ENCODE assay signal across 17 cellular contexts in the genomic region with DNA sequence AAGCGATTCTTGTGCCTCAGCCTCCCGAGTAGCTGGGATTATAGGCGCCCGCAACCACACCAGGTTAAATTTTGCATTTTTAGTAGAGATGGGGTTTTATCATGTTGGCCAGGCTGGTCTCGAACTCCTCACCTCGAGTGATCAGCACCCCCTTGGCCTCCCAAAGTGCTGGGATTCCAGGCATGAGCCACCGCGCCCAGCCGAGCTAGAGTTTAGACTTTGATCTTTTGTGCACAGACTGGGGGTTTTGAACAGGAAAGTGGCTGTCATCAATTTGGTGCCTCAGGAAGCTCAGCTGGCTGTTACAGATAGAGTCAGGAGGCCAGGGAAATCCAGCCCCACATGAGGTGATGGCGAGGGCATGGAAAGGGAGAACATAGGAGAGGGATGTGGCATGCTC. TPM values are rescaled to one million over a fixed set of nuclear protein-coding genes. Genes with fewer than 3 reads are reported as not detected.
A peak's percentile ranks its signal among the peaks of the same experiment; 100 is the strongest.
DNase-seq lines count a peak whose midpoint lies in the region; ATAC-seq, FAIRE-seq and TF ChIP-seq lines count a peak whose summit lies in the region.
"Had no signal": no experiment of that assay in that cellular context is flagged by ENCODE, and none has a peak within 500 bp of the region (broad histone marks: within the 10 kb centered on the region; RNA-seq: fewer than 3 reads in every experiment).

No MANE protein-coding gene starts in this region.

- POLR2A ChIA-PET in H1 (lab: Charles Lee; ENCODE audit: partially characterized antibody) (interaction anchor here (0.7 to 1.2 kb wide), 3 partner anchors 16 to 46 kb away, joined by 3 to 5 read pairs (median 3); a partner anchor contains a TSS), HepG2 (lab: Yijun Ruan, JAX) (interaction anchor here (1.2 to 2.6 kb wide), 3 partner anchors 19 to 119 kb away, joined by 6 to 15 read pairs (median 6); a partner anchor contains a TSS), RWPE1 (lab: Yijun Ruan, JAX; ENCODE audit: low non-redundant PET) (interaction anchor here (0.5 kb wide), 1 partner anchor 8 kb away, joined by 3 read pairs; no protein-coding TSS in a partner anchor), MCF 10A (lab: Yijun Ruan, JAX) (interaction anchor here (0.9 to 1.2 kb wide), 2 partner anchors 19 to 107 kb away, joined by 3 to 5 read pairs; a partner anchor contains a TSS)

- FAIRE-seq in H1 (lab: Jason Lieb, UNC) (no peak), HepG2 (lab: Jason Lieb, UNC) (no peak), small intestine (lab: Jason Lieb, UNC) (no peak)
- FAIRE-seq: A204.1, GM12878, GM18507 had no signal

- no peak overlapping the region for H3K9ac ChIP-seq in H1 (replicated peaks in 1 of 4; ENCODE audit: extremely low read depth in 1 of 4, low read depth in 3 of 4, low read length in 3 of 4)
- H3K9ac ChIP-seq in HepG2 (ENCODE audit: insufficient read depth, low read depth, low read length): no peak overlapping the region
- H3K9ac ChIP-seq: GM23248 had no signal

- no peak overlapping the region for H2BK15ac ChIP-seq in H1 (ENCODE audit: low read length)

- H3K79me2 ChIP-seq in H1 (ENCODE audit: control insufficient read depth in 1 of 2, insufficient read depth in 2 of 2, low read length in 2 of 2) (no peaks in the 10 kb centered on the region), HepG2 (ENCODE audit: insufficient read depth, low read length) (no peaks in the 10 kb centered on the region)

- TF ChIP-seq POLR2A in H1 (IDR thresholded peaks at IDR 0.05; ENCODE audit: control extremely low read depth in 1 of 2, low read depth in 2 of 2, low read length in 2 of 2): no peak
- TF ChIP-seq POLR2A in HepG2 (IDR thresholded peaks at IDR 0.05; ENCODE audit: insufficient read depth in 1 of 2, low read depth in 2 of 2, low read length in 2 of 2): no peak

- WGBS in H1 (ENCODE audit: extremely low coverage in 1 of 2, insufficient coverage in 1 of 2, insufficient read length in 1 of 2, insufficient replicate concordance in 2 of 2, low coverage in 1 of 2, low lambda C conversion rate in 2 of 2, missing lambda C conversion rate in 1 of 2), 2 experiments: 79% methylated on average over 10 of the region's 10 CpGs; no CpG with 5 or more reads in 1 of the 2 experiments
- 46% methylated on average over 9 of the region's 10 CpGs for WGBS in HepG2 (ENCODE audit: low lambda C conversion rate)
- WGBS in small intestine, 3 donors: 49 to 74% (median 57%) methylated on average over 10 of the region's 10 CpGs

- no peaks in the 10 kb centered on the region for H3K4me1 Mint-ChIP-seq in MCF 10A (ENCODE audit: insufficient read depth, unreplicated experiment)

- H3K18ac ChIP-seq in H1 (ENCODE audit: extremely low read depth, low read length): no peak overlapping the region

- H3K4me2 ChIP-seq in H1 (ENCODE audit: insufficient read depth in 1 of 2, low read depth in 2 of 2, low read length in 2 of 2) (no peak overlapping the region), HepG2 (ENCODE audit: low read depth, low read length) (peak overlapping the region; percentile 4; the same call in 1 of the 2 replicates)

- H3K56ac ChIP-seq in H1 (replicated peaks; ENCODE audit: insufficient read length, low read depth, low read length): no peak overlapping the region

- in situ Hi-C loops in HepG2 (cut with HindIII; ENCODE audit: extremely low pct_ligation_motif_present, low pct_unique_long_range_greater_than_20kb): no loop called here

- H3K36me3 Mint-ChIP-seq in MCF 10A (ENCODE audit: insufficient read depth, unreplicated experiment): no peaks in the 10 kb centered on the region

- no peaks in the 10 kb centered on the region for H3K9me3 Mint-ChIP-seq in MCF 10A (ENCODE audit: unreplicated experiment)
- H3K9me3 Mint-ChIP-seq: CD4-positive, alpha-beta T cell had no signal

- ATAC-seq in RWPE2 (ENCODE audit: low read depth): no peak
- peak; percentile 45; the same call in 1 of the 3 replicates for ATAC-seq in HepG2
- ATAC-seq: GM12878 had no signal

- H3K36me3 ChIP-seq in RWPE2 (ENCODE audit: low read depth) (no peaks in the 10 kb centered on the region), H1 (ENCODE audit: control insufficient read depth in 2 of 4, insufficient read depth in 4 of 4, low read length in 3 of 4) (no peaks in the 10 kb centered on the region), HepG2 (replicated peaks in 1 of 2; ENCODE audit: control insufficient read depth in 1 of 2, insufficient read depth in 2 of 2, low read length in 2 of 2) (no peaks in the 10 kb centered on the region; a peak in 1 of 5 replicates), small intestine (ENCODE audit: control insufficient read depth in 2 of 2, insufficient read depth in 2 of 2, low read length in 2 of 2) (no peaks in the 10 kb centered on the region)

- peak; percentile 46 for DNase-seq in RWPE2 (ENCODE audit: low spot score)
- DNase-seq in H1 (ENCODE audit: low read depth in 1 of 2, low spot score in 2 of 2): no peak
- DNase-seq in HepG2 (ENCODE audit: low spot score): peak; percentile 54
- DNase-seq in small intestine: peak; percentile 59
- no peak for DNase-seq in NCI-H345 treated with DMSO at 0.1 percent for 48 hours (lab: John Stamatoyannopoulos, UW; ENCODE audit: unreplicated experiment)
- DNase-seq in NCI-H1417 treated with DMSO at 0.1 percent for 48 hours (lab: John Stamatoyannopoulos, UW): no peak
- no peak for DNase-seq in RWPE1 (ENCODE audit: low spot score)
- DNase-seq in MCF 10A (ENCODE audit: unreplicated experiment): no peak
- DNase-seq: C1 segment of cervical spinal cord; CD4-positive, alpha-beta T cell; DMS79; GM23248; H9 had no signal

- CTCF ChIA-PET in H1 (lab: Charles Lee; ENCODE audit: partially characterized antibody) (interaction anchor here (0.7 to 20.7 kb wide), 15 partner anchors 8 to 242 kb away, joined by 3 to 240 read pairs (median 4); a partner anchor contains a TSS), HepG2 (lab: Yijun Ruan, JAX; ENCODE audit: low intra/inter-chr PET ratio, low total read pairs) (no interaction called here), RWPE1 (lab: Yijun Ruan, JAX) (interaction anchor here (0.6 to 1.8 kb wide), 3 partner anchors 9 to 110 kb away, joined by 3 to 8 read pairs (median 6); no protein-coding TSS in a partner anchor), MCF 10A (lab: Yijun Ruan, JAX) (interaction anchor here (0.6 to 10.6 kb wide), 7 partner anchors 8 to 306 kb away, joined by 3 to 222 read pairs (median 3); no protein-coding TSS in a partner anchor)

- TF ChIP-seq RAD21 in H1 (IDR thresholded peaks at IDR 0.05 in 1 of 2, conservative IDR thresholded peaks at IDR 0.05 in 1 of 2; ENCODE audit: low read depth in 2 of 2, low read length in 2 of 2) (no peak), HepG2 (CRISPR knock-in tag; IDR thresholded peaks at IDR 0.05) (no peak)

- no peak overlapping the region for H2BK5ac ChIP-seq in H1 (ENCODE audit: low read depth, low read length)

- H3K9me3 ChIP-seq in RWPE2 (ENCODE audit: severe bottlenecking) (no peaks in the 10 kb centered on the region), H1 (ENCODE audit: insufficient read depth in 2 of 2, low read depth in 1 of 2, low read length in 1 of 2) (peaks cover 0 to 6% of the 10 kb centered on the region in 2 experiments; a peak in 1 of 4 replicates), HepG2 (ENCODE audit: low read length) (no peaks in the 10 kb centered on the region), small intestine (ENCODE audit: control insufficient read depth, low read depth) (no peaks in the 10 kb centered on the region)

- H3K27me3 Mint-ChIP-seq in MCF 10A (ENCODE audit: insufficient read depth, unreplicated experiment): peaks cover 13% of the 10 kb centered on the region

- H3K27ac Mint-ChIP-seq in MCF 10A (ENCODE audit: low read depth, unreplicated experiment): no peak overlapping the region
- H3K27ac Mint-ChIP-seq: B cell; CD4-positive, alpha-beta T cell had no signal

- H2BK12ac ChIP-seq in H1 (ENCODE audit: low read depth, low read length): no peak overlapping the region

- H4K20me1 ChIP-seq in H1 (replicated peaks in 1 of 2; ENCODE audit: control insufficient read depth in 1 of 2, insufficient read depth in 2 of 2, low read length in 2 of 2) (no peaks in the 10 kb centered on the region), HepG2 (ENCODE audit: insufficient read depth, low read length) (no peaks in the 10 kb centered on the region)

- H3K4me3 ChIP-seq in RWPE2 (ENCODE audit: severe bottlenecking): no peak overlapping the region
- no peak overlapping the region for H3K4me3 ChIP-seq in H1 (ENCODE audit: extremely low read depth in 1 of 4, insufficient read depth in 2 of 4, low read depth in 3 of 4, low read length in 4 of 4)
- H3K4me3 ChIP-seq in HepG2 (replicated peaks in 1 of 3; ENCODE audit: insufficient read depth in 1 of 3, low read depth in 2 of 3, low read length in 3 of 3): no peak overlapping the region
- no peak overlapping the region for H3K4me3 ChIP-seq in small intestine (ENCODE audit: low read depth in 1 of 2, low read length in 2 of 2)
- H3K4me3 ChIP-seq: GM12878, GM23248 had no signal

- no peak overlapping the region for H4K5ac ChIP-seq in H1 (ENCODE audit: insufficient read length, low read depth, low read length)

- no peak overlapping the region for H4K8ac ChIP-seq in H1 (ENCODE audit: extremely low read depth, insufficient read depth, low read length)

- TF ChIP-seq EP300 in H1 (IDR thresholded peaks at IDR 0.05; ENCODE audit: borderline replicate concordance in 1 of 2, low read depth in 2 of 2, low read length in 2 of 2) (no peak), HepG2 (IDR thresholded peaks at IDR 0.05; ENCODE audit: low read depth in 2 of 2, low read length in 2 of 2) (no peak), HepG2 (CRISPR knock-in tag; IDR thresholded peaks at IDR 0.05; ENCODE audit: borderline replicate concordance) (no peak)

- no peak overlapping the region for H3K23ac ChIP-seq in H1 (ENCODE audit: insufficient read length)

- H3K4me3 Mint-ChIP-seq in MCF 10A (ENCODE audit: unreplicated experiment): no peak overlapping the region
- H3K4me3 Mint-ChIP-seq: B cell; CD4-positive, alpha-beta T cell; H9 had no signal

- intact Hi-C loops in HepG2 (cut with micrococcal nuclease; ENCODE audit: unreplicated experiment) (no loop called here), MCF 10A (cut with micrococcal nuclease) (no loop called here)

- H3K14ac ChIP-seq in H1 (ENCODE audit: insufficient read length): no peak overlapping the region

- H2AK5ac ChIP-seq in H1 (ENCODE audit: low read depth, low read length): no peak overlapping the region

- H3K27me3 ChIP-seq in RWPE2 (ENCODE audit: insufficient read depth, poor library complexity, severe bottlenecking) (no peaks in the 10 kb centered on the region), H1 (replicated peaks in 1 of 4; ENCODE audit: control insufficient read depth in 3 of 4, extremely low read depth in 1 of 4, insufficient read depth in 3 of 4, low read length in 3 of 4) (no peaks in the 10 kb centered on the region), HepG2 (ENCODE audit: control insufficient read depth in 1 of 2, insufficient read depth in 2 of 2, low read length in 2 of 2) (0 out of 5 replicates have a peak, but pooled peaks cover 0 to 3% of the 10 kb centered on the region in 2 experiments), small intestine (ENCODE audit: control insufficient read depth in 2 of 2, insufficient read depth in 2 of 2, low read length in 2 of 2) (no peaks in the 10 kb centered on the region)

- H3K4ac ChIP-seq in H1 (replicated peaks; ENCODE audit: insufficient read length, low read depth, low read length): no peak overlapping the region

- H3K23me2 ChIP-seq in H1 (ENCODE audit: low read depth, low read length): no peaks in the 10 kb centered on the region

- H2BK20ac ChIP-seq in H1 (ENCODE audit: low read length): peak overlapping the region; percentile 6; the same call in 1 of the 2 replicates

- H3K4me1 ChIP-seq in RWPE2 (ENCODE audit: insufficient read depth, poor library complexity, severe bottlenecking) (peaks cover 7% of the 10 kb centered on the region), H1 (replicated peaks in 1 of 4; ENCODE audit: control insufficient read depth in 3 of 4, insufficient read depth in 4 of 4, low read length in 3 of 4) (peaks cover 0 to 4% (median under 1%) of the 10 kb centered on the region in 4 experiments; a peak in 2 of 7 replicates), HepG2 (ENCODE audit: insufficient read depth, low read length) (peaks cover 55% of the 10 kb centered on the region), small intestine (ENCODE audit: control insufficient read depth in 2 of 2, insufficient read depth in 1 of 2, low read depth in 1 of 2, low read length in 1 of 2) (peaks cover 2 to 6% of the 10 kb centered on the region in 2 donors)

- no peak for TF ChIP-seq CTCF in RWPE2 (IDR thresholded peaks at IDR 0.05; ENCODE audit: poor library complexity, severe bottlenecking)
- no peak for TF ChIP-seq CTCF in H1 (IDR thresholded peaks at IDR 0.05; ENCODE audit: control extremely low read depth in 1 of 3, insufficient read depth in 1 of 3, low read depth in 1 of 3, low read length in 3 of 3)
- TF ChIP-seq CTCF in HepG2 (CRISPR knock-in tag; IDR thresholded peaks at IDR 0.05): no peak
- no peak for TF ChIP-seq CTCF in RWPE1 (conservative IDR thresholded peaks at IDR 0.05; ENCODE audit: low read depth)
- TF ChIP-seq CTCF in MCF 10A (IDR thresholded peaks at IDR 0.05; ENCODE audit: unreplicated experiment): no peak

- H3K79me1 ChIP-seq in H1 (ENCODE audit: low read depth, low read length): no peaks in the 10 kb centered on the region

- H3K27ac ChIP-seq in RWPE2 (ENCODE audit: poor library complexity, severe bottlenecking) (no peak overlapping the region), H1 (ENCODE audit: low read depth, low read length) (no peak overlapping the region), HepG2 (ENCODE audit: extremely low read length, insufficient read depth, low read length) (no peak overlapping the region), small intestine (ENCODE audit: low read depth in 1 of 2, low read length in 1 of 2) (peak overlapping the region in 1 of 2 donors; percentile 27), RWPE1 (no peak overlapping the region)
- H3K27ac ChIP-seq: GM23248 had no signal

- H4K91ac ChIP-seq in H1 (replicated peaks; ENCODE audit: insufficient read length, low read length): no peak overlapping the region

- no TSS peak for BruUV-seq in HepG2 (replicated peaks; lab: Mats Ljungman, UMichigan)
- BruUV-seq in MCF 10A (replicated peaks; lab: Mats Ljungman, UMichigan): no TSS peak

- H2BK120ac ChIP-seq in H1 (replicated peaks; ENCODE audit: low read depth, low read length): no peak overlapping the region

- H2AFZ ChIP-seq in H1 (ENCODE audit: low read length) (no peak overlapping the region), HepG2 (ENCODE audit: low read length) (no peak overlapping the region)
- H2AFZ ChIP-seq: GM23248 had no signal

RNA-seq across cellular contexts. Expression of a gene that starts 19.3 kb away (rescaled TPM):
- 99.7 and 103 TPM in 2 replicates for total RNA-seq in H1 (2021; fragmentation: NEBNext Ultra II Directional; extraction: Animal tissue kit (Norgen Biotek cat#: 25700))
- polyA plus RNA-seq in H1 (2011; rRNA removed) (15.7 and 21.0 TPM in 2 replicates), HepG2 (2011; rRNA removed) (19.1 and 24.2 TPM in 2 replicates), small intestine (10 to 100 TPM; 12.4 to 16.3 (median 14.2) TPM)
- polyA plus RNA-seq in H1 (2011; cell fraction: cytosol; rRNA removed): 26.8 TPM
- 20.1 TPM for polyA plus RNA-seq in H1 (2011; cell fraction: nucleus; rRNA removed)
- 20.9 to 62.3 TPM (median 38.7 TPM) in 4 replicates for polyA plus RNA-seq in H1 (2012, experiment 1 of 2)
- 2.2 TPM for polyA plus RNA-seq in H1 (2012, experiment 2 of 2)
- 30.1 TPM for polyA plus RNA-seq in H1 (2013, experiment 1 of 2)
- 27.0 TPM for polyA plus RNA-seq in H1 (2013, experiment 2 of 2)
- polyA minus RNA-seq in H1 (2011; rRNA and poly(A)+ RNA removed): 75.4 and 91.3 TPM in 2 replicates
- 48.4 TPM for polyA minus RNA-seq in H1 (2011; cell fraction: cytosol; rRNA and poly(A)+ RNA removed)
- 57.5 TPM for polyA minus RNA-seq in H1 (2011; cell fraction: nucleus; rRNA and poly(A)+ RNA removed)
- total RNA-seq in HepG2 (2016; rRNA removed; fragmentation: Illumina TruSeq; extraction: Trizol) (30.4 and 66.4 TPM in 2 replicates), MCF 10A (2022) (43.4 and 50.1 TPM in 2 replicates)
- 4.8 and 10.3 TPM in 2 replicates for total RNA-seq in HepG2 (2016; cell fraction: cytosol; rRNA removed; fragmentation: Illumina TruSeq; extraction: Trizol; ENCODE audit: low read depth)
- total RNA-seq in HepG2 (2016; cell fraction: insoluble cytoplasmic fraction; rRNA removed; fragmentation: Illumina TruSeq; extraction: Trizol): 28.4 and 65.6 TPM in 2 replicates
- 15.3 and 17.3 TPM in 2 replicates for total RNA-seq in HepG2 (2016; cell fraction: membrane; rRNA removed; fragmentation: Illumina TruSeq; extraction: Trizol)
- 42.4 and 45.9 TPM in 2 replicates for total RNA-seq in HepG2 (2016; cell fraction: nucleus; rRNA removed; fragmentation: Illumina TruSeq; extraction: Trizol)
- polyA plus RNA-seq in HepG2 (2011; cell fraction: cytosol; rRNA removed): 8.7 and 13.2 TPM in 2 replicates
- 16.6 and 19.4 TPM in 2 replicates for polyA plus RNA-seq in HepG2 (2011; cell fraction: nucleus; rRNA removed)
- 28.6 and 38.1 TPM in 2 replicates for polyA plus RNA-seq in HepG2 (2012)
- polyA plus RNA-seq in HepG2 (2016; cell fraction: cytosol; fragmentation: Illumina TruSeq; extraction: Trizol; ENCODE audit: low read depth): 1.3 and 1.4 TPM in 2 replicates
- polyA plus RNA-seq in HepG2 (2016; cell fraction: insoluble cytoplasmic fraction; fragmentation: Illumina TruSeq; extraction: Trizol; ENCODE audit: low read depth): 42.2 and 43.3 TPM in 2 replicates
- 4.5 and 5.2 TPM in 2 replicates for polyA plus RNA-seq in HepG2 (2016; cell fraction: membrane; fragmentation: Illumina TruSeq; extraction: Trizol; ENCODE audit: low read depth)
- 37.4 and 43.1 TPM in 2 replicates for polyA plus RNA-seq in HepG2 (2016; cell fraction: nucleus; fragmentation: Illumina TruSeq; extraction: Trizol; ENCODE audit: insufficient read depth, low read depth)
- 21.8 and 39.0 TPM in 2 replicates for polyA minus RNA-seq in HepG2 (2011; rRNA and poly(A)+ RNA removed; ENCODE audit: low replicate concordance)
- 40.3 and 45.6 TPM in 2 replicates for polyA minus RNA-seq in HepG2 (2011; cell fraction: cytosol; rRNA and poly(A)+ RNA removed)
- polyA minus RNA-seq in HepG2 (2011; cell fraction: nucleus; rRNA and poly(A)+ RNA removed): 82.4 and 84.9 TPM in 2 replicates

Comparison
In these comparisons a context has a peak if more than half of its experiments do, and no peak if none do; other contexts are left out.
1. DNase-seq: peak in RWPE2 (single experiment), HepG2 (single experiment) and small intestine (single experiment); none in H1 (0 of 2), NCI-H345 treated with DMSO at 0.1 percent for 48 hours (single experiment), NCI-H1417 treated with DMSO at 0.1 percent for 48 hours (single experiment), RWPE1 (single experiment) and MCF 10A (single experiment).